8 cellular contexts compared by ENCODE assay signal in the genomic region with DNA sequence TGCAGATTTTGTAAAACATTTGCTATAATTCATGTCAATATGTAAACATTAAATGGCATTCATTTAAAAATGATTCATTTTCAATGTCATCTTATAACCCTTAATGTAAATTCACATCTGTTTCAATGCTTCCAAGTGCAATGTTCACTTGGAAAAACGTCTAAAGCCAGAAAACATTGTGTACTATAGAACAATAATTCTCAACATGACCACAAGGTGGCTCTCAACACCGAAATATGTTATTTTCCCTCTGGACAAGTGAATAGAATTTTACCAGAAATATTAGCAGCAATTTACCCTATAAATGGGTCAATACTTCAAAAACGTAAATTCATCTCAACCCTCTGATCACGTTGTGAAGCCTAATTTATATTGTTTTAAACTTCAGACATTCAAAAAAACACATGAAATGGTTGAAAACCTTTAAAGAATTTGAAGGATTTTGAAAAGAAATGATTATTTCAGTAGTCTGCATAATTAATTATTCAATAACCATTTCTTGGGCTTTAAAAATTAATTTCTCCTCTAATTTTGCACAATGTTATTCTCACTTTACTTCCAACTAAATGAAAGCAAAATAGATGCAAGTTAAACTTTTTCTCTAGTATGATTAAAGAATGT. TPM values are rescaled to one million over a fixed set of nuclear protein-coding genes. Genes with fewer than 3 reads are reported as not detected.
DNase-seq lines count a peak whose midpoint lies in the region; ATAC-seq, FAIRE-seq and TF ChIP-seq lines count a peak whose summit lies in the region.

No MANE protein-coding gene starts in this region.

- H3K27me3 ChIP-seq in CD8-positive, alpha-beta T cell (ENCODE audit: insufficient read depth, low read length): no peaks in the 10 kb centered on the region
- H3K27me3 ChIP-seq in WERI-Rb-1 (ENCODE audit: insufficient read depth, low read depth, severe bottlenecking): no peaks in the 10 kb centered on the region

- peaks cover 6% of the 10 kb centered on the region for H3K9me3 Mint-ChIP-seq in CD8-positive, alpha-beta T cell

- H3K4me1 Mint-ChIP-seq in CD8-positive, alpha-beta T cell (ENCODE audit: low read depth): no peaks in the 10 kb centered on the region

- DNase-seq in CD8-positive, alpha-beta T cell: no peak
- DNase-seq in NCI-H1436 treated with DMSO at 0.1 percent for 48 hours (lab: John Stamatoyannopoulos, UW): peak; percentile 10
- DNase-seq in WERI-Rb-1: no peak
- DNase-seq in germinal center (ENCODE audit: low spot score): no peak

- CTCF ChIA-PET in CD8-positive, alpha-beta T cell (lab: Charles Lee): no interaction called here

- intact Hi-C loops in CD8-positive, alpha-beta T cell (cut with DNase I, micrococcal nuclease): no loop called here

- ATAC-seq in CD8-positive, alpha-beta T cell: no peak
- ATAC-seq in GM21723 (IDR thresholded peaks at IDR 0.05; ENCODE audit: unreplicated experiment) (peak; percentile 67), GM21825 (IDR thresholded peaks at IDR 0.05; ENCODE audit: unreplicated experiment) (no peak), HG03457 (IDR thresholded peaks at IDR 0.05; ENCODE audit: unreplicated experiment) (no peak)

- H3K27me3 Mint-ChIP-seq in CD8-positive, alpha-beta T cell (ENCODE audit: low read depth): no peaks in the 10 kb centered on the region

- peak; percentile 31 for TF ChIP-seq CTCF in CD8-positive, alpha-beta T cell (IDR thresholded peaks at IDR 0.05)
- peak; percentile 33; the same call in 1 of the 2 replicates for TF ChIP-seq CTCF in WERI-Rb-1 (IDR thresholded peaks at IDR 0.05; ENCODE audit: low read depth, low read length)

- H3K27ac ChIP-seq in CD8-positive, alpha-beta T cell (ENCODE audit: low read depth, low read length): no peak overlapping the region
- no peak overlapping the region for H3K27ac ChIP-seq in WERI-Rb-1

- H3K4me1 ChIP-seq in CD8-positive, alpha-beta T cell (ENCODE audit: insufficient read depth, low read length): no peaks in the 10 kb centered on the region

- H3K4me3 ChIP-seq in CD8-positive, alpha-beta T cell (ENCODE audit: low read depth, low read length): no peak overlapping the region
- H3K4me3 ChIP-seq in WERI-Rb-1 (ENCODE audit: low read depth, low read length): no peak overlapping the region

- POLR2A ChIA-PET in CD8-positive, alpha-beta T cell (lab: Charles Lee): no interaction called here

- no peak overlapping the region for H3K4me3 Mint-ChIP-seq in CD8-positive, alpha-beta T cell

- H3K36me3 ChIP-seq in CD8-positive, alpha-beta T cell (ENCODE audit: insufficient read depth, low read length): no peaks in the 10 kb centered on the region
- H3K36me3 ChIP-seq in WERI-Rb-1: no peaks in the 10 kb centered on the region

- no peak overlapping the region for H3K27ac Mint-ChIP-seq in CD8-positive, alpha-beta T cell

- no peaks in the 10 kb centered on the region for H3K36me3 Mint-ChIP-seq in CD8-positive, alpha-beta T cell

- H3K9me3 ChIP-seq in CD8-positive, alpha-beta T cell (ENCODE audit: low read length): no peaks in the 10 kb centered on the region
- no peaks in the 10 kb centered on the region for H3K9me3 ChIP-seq in WERI-Rb-1 (ENCODE audit: severe bottlenecking)

- peak; percentile 100 for FAIRE-seq in islet of Langerhans (lab: Jason Lieb, UNC)

RNA-seq across cellular contexts. Expression of a gene that starts 11.0 kb away (rescaled TPM):
- not detected for total RNA-seq in CD8-positive, alpha-beta T cell
